ENCODE assay signal across 14 cellular contexts in genomic region chr10:79178070-79178576, GRCh38.
A peak's percentile ranks its signal among the peaks of the same experiment; 100 is the strongest.
DNase-seq lines count a peak whose midpoint lies in the region; ATAC-seq and TF ChIP-seq lines count a peak whose summit lies in the region.
"Had no signal": no experiment of that assay in that cellular context is flagged by ENCODE, and none has a peak within 500 bp of the region (broad histone marks: within the 10 kb centered on the region; RNA-seq: fewer than 3 reads in every experiment).

No MANE protein-coding gene starts in this region.

- TF ChIP-seq EP300 in gastroesophageal sphincter (IDR thresholded peaks at IDR 0.05) = no peak

- H3K27ac ChIP-seq in AG04450 (ENCODE audit: low read depth, low read length) (peak overlapping the region; percentile 81), OCI-LY7 (ENCODE audit: low read depth, low read length, poor library complexity, severe bottlenecking) (no peak overlapping the region), gastroesophageal sphincter (peak overlapping the region in 3 of 4 donors; percentile 74 to 82 (median 78)), trophoblast cell (ENCODE audit: low read depth, low read length) (no peak overlapping the region)

- peak overlapping the region; percentile 14 for H3K4me2 ChIP-seq in OCI-LY7 (ENCODE audit: low read length)
- H3K4me2 ChIP-seq in trophoblast cell (ENCODE audit: low read length) = peak overlapping the region; percentile 15

- no peak for ATAC-seq in gastroesophageal sphincter
- ATAC-seq: activated T-cell treated with anti-CD3 and anti-CD28 coated beads, Interleukin-2, amount 50 U/mL, for 72 hours; effector memory CD8-positive, alpha-beta T cell; naive thymus-derived CD8-positive, alpha-beta T cell had no signal

- BruUV-seq in OCI-LY7 (replicated peaks; lab: Mats Ljungman, UMichigan) = no TSS peak

- no peaks in the 10 kb centered on the region for H3K36me3 ChIP-seq in OCI-LY7 (ENCODE audit: insufficient read depth, low read length)
- H3K36me3 ChIP-seq in gastroesophageal sphincter = peaks cover 0 to 20% of the 10 kb centered on the region in 2 donors
- H3K36me3 ChIP-seq in trophoblast cell (ENCODE audit: control insufficient read depth in 1 of 2, insufficient read depth in 2 of 2, low read length in 2 of 2) = peaks cover 51 to 61% of the 10 kb centered on the region in 2 experiments
- H3K36me3 ChIP-seq in MG63 = peaks cover 76% of the 10 kb centered on the region

- peak overlapping the region; percentile 1 for H4K91ac ChIP-seq in trophoblast cell (ENCODE audit: low read depth, low read length)

- TF ChIP-seq CTCF in AG04450 (IDR thresholded peaks at IDR 0.05; ENCODE audit: low read depth, low read length) (no peak), OCI-LY7 (conservative IDR thresholded peaks at IDR 0.05; ENCODE audit: low read length) (no peak), gastroesophageal sphincter (IDR thresholded peaks at IDR 0.05) (no peak), foreskin fibroblast (IDR thresholded peaks at IDR 0.05; ENCODE audit: low read depth, low read length) (no peak)

- no peak overlapping the region for H3K4ac ChIP-seq in trophoblast cell (ENCODE audit: low read depth, low read length)

- H3K79me2 ChIP-seq in OCI-LY7 (ENCODE audit: insufficient read depth, low read depth, low read length) = no peaks in the 10 kb centered on the region
- peaks cover 2% of the 10 kb centered on the region for H3K79me2 ChIP-seq in trophoblast cell (ENCODE audit: control insufficient read depth, insufficient read depth, low read length, poor library complexity)

- H3K79me1 ChIP-seq in trophoblast cell (ENCODE audit: low read length) = peaks cover 9% of the 10 kb centered on the region

- DNase-seq in AG04450 (ENCODE audit: low read depth, low spot score) (no peak), OCI-LY7 (ENCODE audit: low spot score) (no peak), trophoblast cell (no peak), cerebellar cortex (ENCODE audit: low spot score) (no peak), NCI-H510A treated with DMSO at 0.1 percent for 48 hours (lab: John Stamatoyannopoulos, UW) (no peak), foreskin fibroblast (no peak), MG63 (no peak)
- DNase-seq: activated CD4-positive, alpha-beta T cell treated with anti-CD3 and anti-CD28 coated beads for 48 hours; activated T-cell treated with anti-CD3 and anti-CD28 coated beads, Interleukin-2, amount 50 U/mL, for 72 hours; AML-193; DMS53; effector memory CD8-positive, alpha-beta T cell; naive thymus-derived CD8-positive, alpha-beta T cell had no signal

- TF ChIP-seq POLR2A in gastroesophageal sphincter (IDR thresholded peaks at IDR 0.05) = no peak

- no peaks in the 10 kb centered on the region for H3K27me3 ChIP-seq in AG04450 (ENCODE audit: control insufficient read depth, insufficient read depth, low read length)
- H3K27me3 ChIP-seq in gastroesophageal sphincter = no peaks in the 10 kb centered on the region
- no peaks in the 10 kb centered on the region for H3K27me3 ChIP-seq in trophoblast cell (ENCODE audit: insufficient read depth, low read length)
- no peaks in the 10 kb centered on the region for H3K27me3 ChIP-seq in MG63

- H3K4me3 ChIP-seq in AG04450 (ENCODE audit: low read depth, low read length) (no peak overlapping the region), OCI-LY7 (ENCODE audit: low read depth, low read length, poor library complexity, severe bottlenecking) (no peak overlapping the region), gastroesophageal sphincter (no peak overlapping the region), trophoblast cell (ENCODE audit: low read depth, low read length) (no peak overlapping the region), foreskin fibroblast (ENCODE audit: low read depth in 1 of 2, low read length in 2 of 2) (no peak overlapping the region), MG63 (no peak overlapping the region)

- no peak overlapping the region for H2BK12ac ChIP-seq in trophoblast cell (ENCODE audit: low read length)

- no peaks in the 10 kb centered on the region for H3K9me2 ChIP-seq in OCI-LY7 (ENCODE audit: insufficient read depth, low read length)

- H4K8ac ChIP-seq in trophoblast cell (ENCODE audit: low read depth, low read length) = no peak overlapping the region

- CTCF ChIA-PET in AG04450 (lab: Charles Lee) = no interaction called here
- CTCF ChIA-PET in OCI-LY7 (lab: Charles Lee; ENCODE audit: unreplicated experiment) = interaction anchor here (1.5 kb wide), 1 partner anchor 17 kb away, joined by 4 read pairs; no protein-coding TSS in a partner anchor

- H2BK120ac ChIP-seq in trophoblast cell (ENCODE audit: insufficient read depth, low read length, poor library complexity) = peak overlapping the region; percentile 31

- no peak overlapping the region for H2BK5ac ChIP-seq in trophoblast cell (ENCODE audit: low read depth, low read length, poor library complexity)

- H3K9me3 ChIP-seq in AG04450 (ENCODE audit: control insufficient read depth, insufficient read depth, low read length) = no peaks in the 10 kb centered on the region; the same call in 1 of the 2 replicates
- H3K9me3 ChIP-seq in OCI-LY7 (ENCODE audit: low read length) = no peaks in the 10 kb centered on the region
- H3K9me3 ChIP-seq in gastroesophageal sphincter = no peaks in the 10 kb centered on the region
- H3K9me3 ChIP-seq in trophoblast cell (ENCODE audit: insufficient read depth, low read depth, low read length) = peaks cover 2% of the 10 kb centered on the region
- no peaks in the 10 kb centered on the region for H3K9me3 ChIP-seq in MG63

- intact Hi-C loops in OCI-LY7 (cut with micrococcal nuclease; ENCODE audit: unreplicated experiment) = no loop called here

- H3K14ac ChIP-seq in trophoblast cell (ENCODE audit: low read length) = peak overlapping the region; percentile 0

- no peaks in the 10 kb centered on the region for H4K20me1 ChIP-seq in OCI-LY7 (ENCODE audit: insufficient read depth, low read length)

- no peak overlapping the region for H4K12ac ChIP-seq in trophoblast cell (ENCODE audit: low read depth, low read length)

- POLR2A ChIA-PET in AG04450 (lab: Yijun Ruan, JAX) = no interaction called here
- POLR2A ChIA-PET in OCI-LY7 (lab: Charles Lee) = no interaction called here

- no peak overlapping the region for H3K23ac ChIP-seq in trophoblast cell (ENCODE audit: low read length)

- H3K4me1 ChIP-seq in OCI-LY7 (ENCODE audit: insufficient read depth, low read length, poor library complexity, severe bottlenecking) (peaks cover 24% of the 10 kb centered on the region), gastroesophageal sphincter (peaks cover 16 to 100% (median 83%) of the 10 kb centered on the region in 3 donors), trophoblast cell (ENCODE audit: control insufficient read depth in 1 of 2, insufficient read depth in 2 of 2, low read length in 2 of 2) (peaks cover 37 to 60% of the 10 kb centered on the region in 2 experiments)

- H3K9ac ChIP-seq in trophoblast cell (ENCODE audit: low read length) = no peak overlapping the region

- WGBS in gastroesophageal sphincter (ENCODE audit: low coverage in 1 of 2), 2 donors = 72% methylated on average over 6 of the region's 8 CpGs; no CpG with 5 or more reads in 1 of the 2 donors
- WGBS in trophoblast cell (ENCODE audit: extremely low coverage, insufficient coverage, insufficient read length) = no CpG with 5 or more reads among the region's 8 CpGs

- peak overlapping the region; percentile 65 for H3K18ac ChIP-seq in trophoblast cell (ENCODE audit: low read length)

- H2AFZ ChIP-seq in OCI-LY7 (ENCODE audit: low read length) (no peak overlapping the region), trophoblast cell (ENCODE audit: insufficient read depth, low read length, poor library complexity) (no peak overlapping the region)

- peak overlapping the region; percentile 4 for H2AK5ac ChIP-seq in trophoblast cell (ENCODE audit: low read length)

Comparison
In these comparisons a context has a peak if more than half of its experiments do, and no peak if none do; other contexts are left out.
1. H3K27ac ChIP-seq: peak in AG04450 (single experiment) and gastroesophageal sphincter (3 of 4); none in OCI-LY7 (single experiment) and trophoblast cell (single experiment).